9 cellular contexts compared by ENCODE assay signal in genomic region chr7:5679741-5680473, GRCh38.
A peak's percentile ranks its signal among the peaks of the same experiment; 100 is the strongest.
DNase-seq lines count a peak whose midpoint lies in the region; ATAC-seq and TF ChIP-seq lines count a peak whose summit lies in the region.
"Had no signal": no experiment of that assay in that cellular context is flagged by ENCODE, and none has a peak within 500 bp of the region (broad histone marks: within the 10 kb centered on the region; RNA-seq: fewer than 3 reads in every experiment).

No MANE protein-coding gene starts in this region.

- 85 to 88% methylated on average over 17 to 19 of the region's 19 CpGs for WGBS in mesodermal cell (ENCODE audit: insufficient coverage in 2 of 2), 2 experiments

- H3K36me3 ChIP-seq in GM23338 (ENCODE audit: insufficient read depth) (no peaks in the 10 kb centered on the region), SU-DHL-6 (ENCODE audit: low read length) (no peaks in the 10 kb centered on the region), mesodermal cell (ENCODE audit: control insufficient read depth, insufficient read depth, low read length) (peaks cover 24% of the 10 kb centered on the region)
- H3K36me3 ChIP-seq in effector memory CD4-positive, alpha-beta T cell (ENCODE audit: control insufficient read depth, insufficient read depth, low read length), result peaks cover 10% of the 10 kb centered on the region

- H2AFZ ChIP-seq in GM23338 (no peak overlapping the region), SU-DHL-6 (ENCODE audit: low read depth, low read length, severe bottlenecking) (no peak overlapping the region)

- H3K4me3 Mint-ChIP-seq in GM23338, result no peak overlapping the region; the same call in 2 of the 3 replicates

- H3K9me3 ChIP-seq in SU-DHL-6 (ENCODE audit: insufficient read depth, low read length) (no peaks in the 10 kb centered on the region), mesodermal cell (ENCODE audit: control insufficient read depth, low read length) (no peaks in the 10 kb centered on the region)
- H3K9me3 ChIP-seq in effector memory CD4-positive, alpha-beta T cell (ENCODE audit: control insufficient read depth, low read length), result no peaks in the 10 kb centered on the region

- TF ChIP-seq CTCF in GM10248 (IDR thresholded peaks at IDR 0.05; ENCODE audit: control extremely low read depth, extremely low read depth, low read depth, missing control alignments), result no peak
- TF ChIP-seq CTCF in GM23338 (conservative IDR thresholded peaks at IDR 0.05; ENCODE audit: low read depth in 2 of 2), result no peak
- TF ChIP-seq CTCF in SU-DHL-6 (IDR thresholded peaks at IDR 0.05; ENCODE audit: insufficient read depth, low read length, poor library complexity, severe bottlenecking), result no peak

- H3F3A ChIP-seq in GM23338 (replicated peaks; ENCODE audit: low read depth) (peaks cover 18% of the 10 kb centered on the region; the same call in 1 of the 2 replicates), SU-DHL-6 (ENCODE audit: insufficient read depth) (peaks cover 6% of the 10 kb centered on the region; the same call in 1 of the 2 replicates)

- H3K9me3 Mint-ChIP-seq in GM23338, result no peaks in the 10 kb centered on the region

- 0 out of 3 replicates have a peak, but pooled peaks cover 3% of the 10 kb centered on the region for H3K36me3 Mint-ChIP-seq in GM23338 (ENCODE audit: low read depth)

- no peak overlapping the region for H3K9ac ChIP-seq in SU-DHL-6 (ENCODE audit: low read length)

- peaks cover 10% of the 10 kb centered on the region for H3K27me3 Mint-ChIP-seq in GM23338 (ENCODE audit: insufficient read depth, low read depth, poor library complexity)

- H3K4me3 ChIP-seq in GM23338 (no peak overlapping the region), SU-DHL-6 (ENCODE audit: insufficient read depth, low read length, poor library complexity, severe bottlenecking) (no peak overlapping the region), mesodermal cell (ENCODE audit: extremely low read depth, insufficient read depth, low read length, poor library complexity, severe bottlenecking) (no peak overlapping the region)
- H3K4me3 ChIP-seq in effector memory CD4-positive, alpha-beta T cell (ENCODE audit: insufficient read depth, low read depth, low read length, poor library complexity, severe bottlenecking), result no peak overlapping the region

- H3K27ac Mint-ChIP-seq in GM23338, result peak overlapping the region; percentile 69; the same call in 1 of the 2 replicates

- no peaks in the 10 kb centered on the region for H3K9me2 ChIP-seq in GM23338 (ENCODE audit: insufficient read depth)
- no peaks in the 10 kb centered on the region for H3K9me2 ChIP-seq in SU-DHL-6 (replicated peaks; ENCODE audit: insufficient read depth, low read length)

- H3K4me1 ChIP-seq in GM23338 (ENCODE audit: insufficient read depth) (peaks cover 41% of the 10 kb centered on the region), mesodermal cell (ENCODE audit: control insufficient read depth, insufficient read depth, low read length, poor library complexity, severe bottlenecking) (peaks cover 32% of the 10 kb centered on the region)
- peaks cover 8% of the 10 kb centered on the region for H3K4me1 ChIP-seq in effector memory CD4-positive, alpha-beta T cell (ENCODE audit: control insufficient read depth, insufficient read depth, low read length, poor library complexity, severe bottlenecking)

- DNase-seq in GM10248 (ENCODE audit: extremely low spot score) (peak; percentile 72), GM23338 (ENCODE audit: low spot score) (no peak), GM03348 (ENCODE audit: low spot score) (no peak), HPDE6-E6E7 (ENCODE audit: extremely low spot score) (no peak)
- no peak for DNase-seq in activated CD4-positive, CD25-positive, alpha-beta regulatory T cell treated with anti-CD3 and anti-CD28 coated beads, Interleukin-2, amount 50 U/mL, for 72 hours
- DNase-seq in effector memory CD4-positive, alpha-beta T cell, result no peak

- H3K4me2 ChIP-seq in GM23338 (no peak overlapping the region), SU-DHL-6 (ENCODE audit: low read depth, low read length, poor library complexity, severe bottlenecking) (peak overlapping the region; percentile 33)

- H3K4me1 Mint-ChIP-seq in GM23338, result peaks cover 38% of the 10 kb centered on the region

- H3K79me2 ChIP-seq in GM23338 (replicated peaks; ENCODE audit: insufficient read depth) (peaks cover 9% of the 10 kb centered on the region; the same call in 1 of the 2 replicates), SU-DHL-6 (ENCODE audit: insufficient read depth, low read length) (no peaks in the 10 kb centered on the region)

- peak overlapping the region; percentile 39; the same call in 1 of the 2 replicates for H3K27ac ChIP-seq in GM23338 (ENCODE audit: low read depth)
- peak overlapping the region; percentile 46 for H3K27ac ChIP-seq in SU-DHL-6 (ENCODE audit: low read depth, low read length)
- peak overlapping the region; percentile 49 for H3K27ac ChIP-seq in mesodermal cell (ENCODE audit: low read depth, low read length, severe bottlenecking)
- H3K27ac ChIP-seq in effector memory CD4-positive, alpha-beta T cell (ENCODE audit: insufficient read depth, low read length, poor library complexity, severe bottlenecking), result no peak overlapping the region
- H3K27ac ChIP-seq: VCaP had no signal

- CTCF ChIA-PET in GM10248 (lab: Yijun Ruan, JAX), result interaction anchor here (0.7 to 11.8 kb wide), 13 partner anchors 8 to 185 kb away, joined by 3 to 152 read pairs (median 4); partner anchors contain the start of gene RNF216

- ATAC-seq in GM23338, result peak; percentile 14

- H3K27me3 ChIP-seq in GM23338 (ENCODE audit: insufficient read depth), result no peaks in the 10 kb centered on the region
- H3K27me3 ChIP-seq in SU-DHL-6 (ENCODE audit: low read length), result no peaks in the 10 kb centered on the region
- H3K27me3 ChIP-seq in effector memory CD4-positive, alpha-beta T cell (replicated peaks; ENCODE audit: control insufficient read depth, insufficient read depth, low read length, poor library complexity, severe bottlenecking), result no peaks in the 10 kb centered on the region

- POLR2A ChIA-PET in GM10248 (lab: Yijun Ruan, JAX), result interaction anchor here (1.1 to 2.0 kb wide), 2 partner anchors 13 to 84 kb away, joined by 9 read pairs; no protein-coding TSS in a partner anchor

- H4K20me1 ChIP-seq in GM23338 (replicated peaks; ENCODE audit: insufficient read depth) (no peaks in the 10 kb centered on the region), SU-DHL-6 (ENCODE audit: low read depth, low read length) (no peaks in the 10 kb centered on the region)

TF ChIP-seq in GM23338, 12 proteins besides CTCF, POLR2A, EP300 and RAD21 (continues in another document):
- TF ChIP-seq STAT1 (IDR thresholded peaks at IDR 0.05; ENCODE audit: unreplicated experiment) (no peak), CREB1 (CRISPR knock-in tag; IDR thresholded peaks at IDR 0.05; ENCODE audit: low read depth) (no peak), ZNF462 (CRISPR knock-in tag; IDR thresholded peaks at IDR 0.05) (no peak)
